ENCODE assay signal across 8 cellular contexts in genomic region chr2:201118121-201118956, GRCh38. TPM values are rescaled to one million over a fixed set of nuclear protein-coding genes. Genes with fewer than 3 reads are reported as not detected.
A peak's percentile ranks its signal among the peaks of the same experiment; 100 is the strongest.
DNase-seq lines count a peak whose midpoint lies in the region; ATAC-seq and TF ChIP-seq lines count a peak whose summit lies in the region.

No MANE protein-coding gene starts in this region.

- DNase-seq in NOMO-1 (lab: John Stamatoyannopoulos, UW; ENCODE audit: unreplicated experiment in 2 of 2) (peak; percentile 85 to 94), epithelial cell of esophagus (ENCODE audit: low read depth) (peak; percentile 95), mucosa of descending colon (peak; percentile 90 to 95 (median 94))
- peak; percentile 88 for DNase-seq in activated CD8-positive, alpha-beta memory T cell treated with anti-CD3 and anti-CD28 coated beads, Interleukin-2, amount 50 U/mL, for 4 hours
- DNase-seq in stimulated activated CD8-positive, alpha-beta memory T cell treated with anti-CD3 and anti-CD28 coated beads, Interleukin-7, amount 100 ng/mL, for 4 hours (ENCODE audit: low read depth in 2 of 2), result peak; percentile 81 to 85

- peak overlapping the region; percentile 98 for H3K27ac ChIP-seq in C4-2B

- H3K36me3 ChIP-seq in mucosa of descending colon (ENCODE audit: low read depth), result no peaks in the 10 kb centered on the region

- ATAC-seq in GM19035 (IDR thresholded peaks at IDR 0.05; ENCODE audit: unreplicated experiment) (peak; percentile 44), HG03342 (IDR thresholded peaks at IDR 0.05; ENCODE audit: unreplicated experiment) (peak; percentile 39), mucosa of descending colon (peak; percentile 60)

- H3K9me3 ChIP-seq in mucosa of descending colon, result no peaks in the 10 kb centered on the region

- intact Hi-C loops in mucosa of descending colon (cut with DNase I, micrococcal nuclease), result no loop called here

- H3K4me3 ChIP-seq in epithelial cell of esophagus (ENCODE audit: low read length) (peak overlapping the region; percentile 85), mucosa of descending colon (peak overlapping the region; percentile 31)

- H3K4me1 ChIP-seq in mucosa of descending colon (ENCODE audit: low read depth), result no peaks in the 10 kb centered on the region

- peak; percentile 22 for TF ChIP-seq CTCF in C4-2B (conservative IDR thresholded peaks at IDR 0.05)
- TF ChIP-seq CTCF in epithelial cell of esophagus (IDR thresholded peaks at IDR 0.05; ENCODE audit: insufficient read depth, low read depth, low read length, missing control alignments), result peak; percentile 41
- TF ChIP-seq CTCF in mucosa of descending colon (IDR thresholded peaks at IDR 0.05), result no peak

RNA-seq across cellular contexts. Expression of gene CFLAR, which starts 2.4 kb away (rescaled TPM):
- total RNA-seq in mucosa of descending colon, result 100 to 1,000 TPM; 161 to 171 (median 166) TPM

RNA-seq across cellular contexts. Expression of gene NDUFB3, which starts 46.5 kb away (rescaled TPM):
- total RNA-seq in mucosa of descending colon, result 100 to 1,000 TPM; 100 to 145 (median 134) TPM

RNA-seq across cellular contexts. Expression of gene HYCC2, which starts 46.9 kb away (rescaled TPM):
- total RNA-seq in mucosa of descending colon, result 10 to 100 TPM; 33.2 to 55.6 (median 48.2) TPM

Comparison
In these comparisons a context has a peak if more than half of its experiments do, and no peak if none do; other contexts are left out.
1. Peak in every context shown above with its lines: DNase-seq, ATAC-seq, H3K4me3 ChIP-seq and H3K27ac ChIP-seq.